ENCODE assay signal across 15 cellular contexts in the genomic region with DNA sequence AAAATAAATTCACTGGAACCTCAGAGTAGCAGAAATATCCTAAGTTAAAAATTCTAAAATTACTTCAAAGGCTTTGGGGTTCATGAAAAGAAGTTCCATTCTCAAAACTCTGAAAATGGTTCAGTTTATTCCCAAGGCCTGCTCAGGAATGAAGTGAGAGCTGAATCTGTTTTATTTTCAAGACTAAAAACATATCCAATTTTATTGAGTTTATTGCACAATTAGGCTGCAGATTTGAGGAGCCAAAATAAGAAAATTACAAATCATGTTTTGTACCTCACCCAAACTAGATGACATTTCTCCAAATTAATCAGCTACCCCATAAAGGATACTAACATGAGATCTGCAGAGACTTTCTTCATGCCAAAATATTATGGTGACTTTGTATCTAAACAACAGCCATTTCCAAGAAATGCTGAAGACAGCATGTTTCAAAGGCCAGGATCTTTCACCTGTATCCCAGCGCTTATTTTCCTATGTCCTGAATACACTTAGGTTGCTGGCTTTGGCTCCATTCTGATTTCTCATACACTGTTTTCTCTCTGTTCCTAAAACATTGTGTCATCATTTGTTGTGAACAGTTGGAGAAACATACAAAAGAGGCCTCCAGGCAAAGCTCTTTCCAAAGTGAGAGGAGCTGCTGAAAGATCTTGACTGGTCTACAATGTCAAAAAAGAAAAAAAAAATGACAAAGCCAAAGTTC.
A peak's percentile ranks its signal among the peaks of the same experiment; 100 is the strongest.
DNase-seq lines count a peak whose midpoint lies in the region; ATAC-seq and TF ChIP-seq lines count a peak whose summit lies in the region.
"Had no signal": no experiment of that assay in that cellular context is flagged by ENCODE, and none has a peak within 500 bp of the region (broad histone marks: within the 10 kb centered on the region; RNA-seq: fewer than 3 reads in every experiment).

No MANE protein-coding gene starts in this region.

- H3K36me3 ChIP-seq in DOHH2 (ENCODE audit: control insufficient read depth, low read length) (no peaks in the 10 kb centered on the region), KOPT-K1 (ENCODE audit: insufficient read depth, low read length) (no peaks in the 10 kb centered on the region)

- H3K9me2 ChIP-seq in DOHH2 (replicated peaks; ENCODE audit: control insufficient read depth, low read length): no peaks in the 10 kb centered on the region

- no peak overlapping the region for H3K27ac Mint-ChIP-seq in chondrocyte (ENCODE audit: unreplicated experiment)
- no peak overlapping the region for H3K27ac Mint-ChIP-seq in stimulated activated naive B cell treated with anti-CD40 and anti-IgM and Interleukin-4, amounts not matched to agents 10 μg/mL and 1 μg/mL and 100 μg/mL, for 72 hours
- H3K27ac Mint-ChIP-seq: HFFc6 had no signal

- peak overlapping the region; percentile 89 for H3K27ac ChIP-seq in DOHH2 (ENCODE audit: low read depth, low read length)
- H3K27ac ChIP-seq in KOPT-K1 (ENCODE audit: low read depth, low read length, poor library complexity, severe bottlenecking): peak overlapping the region; percentile 74

- peak overlapping the region; percentile 69 for H3K4me3 ChIP-seq in DOHH2 (ENCODE audit: low read length)

- peaks cover 2% of the 10 kb centered on the region; the same call in 1 of the 2 replicates for H3K9me3 ChIP-seq in DOHH2 (ENCODE audit: control insufficient read depth, insufficient read depth, low read length)
- H3K9me3 ChIP-seq in KOPT-K1 (ENCODE audit: insufficient read depth, low read length, poor library complexity, severe bottlenecking): no peaks in the 10 kb centered on the region

- peaks cover 73% of the 10 kb centered on the region for H3K4me1 ChIP-seq in DOHH2 (ENCODE audit: control insufficient read depth, low read length)

- peak overlapping the region; percentile 13 for H3K4me3 Mint-ChIP-seq in chondrocyte (ENCODE audit: unreplicated experiment)
- H3K4me3 Mint-ChIP-seq in stimulated activated naive B cell treated with anti-CD40 and anti-IgM and Interleukin-4, amounts not matched to agents 10 μg/mL and 1 μg/mL and 100 μg/mL, for 72 hours: no peak overlapping the region
- H3K4me3 Mint-ChIP-seq: HFFc6 had no signal

- no peaks in the 10 kb centered on the region for H3K79me2 ChIP-seq in DOHH2 (ENCODE audit: control insufficient read depth, low read length)

- H3K9me3 Mint-ChIP-seq in chondrocyte (ENCODE audit: low read depth): no peaks in the 10 kb centered on the region
- peaks cover 0 to 2% of the 10 kb centered on the region in 2 donors for H3K9me3 Mint-ChIP-seq in stimulated activated naive B cell treated with anti-CD40 and anti-IgM and Interleukin-4, amounts not matched to agents 10 μg/mL and 1 μg/mL and 100 μg/mL, for 72 hours

- H3K4me1 Mint-ChIP-seq in chondrocyte (ENCODE audit: low read depth): peaks cover 19% of the 10 kb centered on the region
- peaks cover 3 to 8% of the 10 kb centered on the region in 2 donors for H3K4me1 Mint-ChIP-seq in stimulated activated naive B cell treated with anti-CD40 and anti-IgM and Interleukin-4, amounts not matched to agents 10 μg/mL and 1 μg/mL and 100 μg/mL, for 72 hours

- no peaks in the 10 kb centered on the region for H3K27me3 ChIP-seq in DOHH2 (ENCODE audit: control insufficient read depth, low read length)

- no peaks in the 10 kb centered on the region for H3K27me3 Mint-ChIP-seq in chondrocyte (ENCODE audit: low read depth)
- peaks cover 19 to 22% of the 10 kb centered on the region in 2 donors for H3K27me3 Mint-ChIP-seq in stimulated activated naive B cell treated with anti-CD40 and anti-IgM and Interleukin-4, amounts not matched to agents 10 μg/mL and 1 μg/mL and 100 μg/mL, for 72 hours

- intact Hi-C loops in sciatic nerve (cut with DNase I): no loop called here

- H3K36me3 Mint-ChIP-seq in chondrocyte (ENCODE audit: low read depth): no peaks in the 10 kb centered on the region
- no peaks in the 10 kb centered on the region for H3K36me3 Mint-ChIP-seq in stimulated activated naive B cell treated with anti-CD40 and anti-IgM and Interleukin-4, amounts not matched to agents 10 μg/mL and 1 μg/mL and 100 μg/mL, for 72 hours

- no peak for DNase-seq in chondrocyte (ENCODE audit: low spot score)
- DNase-seq in sciatic nerve (ENCODE audit: low spot score): no peak
- DNase-seq in NCI-H2107 treated with DMSO at 0.1 percent for 48 hours (lab: John Stamatoyannopoulos, UW; ENCODE audit: unreplicated experiment): no peak
- DNase-seq in stimulated activated naive B cell treated with anti-CD40 and anti-IgM and Interleukin-4, amounts not matched to agents 10 μg/mL and 1 μg/mL and 100 μg/mL, for 72 hours: no peak
- no peak for DNase-seq in DMS153 (lab: John Stamatoyannopoulos, UW)
- DNase-seq: ACHN, HFFc6, KG1, MM.1S, NCI-H187 treated with DMSO at 0.1 percent for 48 hours, NCI-H510A, NCI-H82 had no signal

- ATAC-seq in sciatic nerve (peak; percentile 88), HG02759 (IDR thresholded peaks at IDR 0.05; ENCODE audit: unreplicated experiment) (no peak)
- ATAC-seq in stimulated activated naive B cell treated with anti-CD40 and anti-IgM and Interleukin-4, amounts not matched to agents 10 μg/mL and 1 μg/mL and 100 μg/mL, for 72 hours (replicated peaks): no peak

- peak overlapping the region; percentile 95 for H3K4me2 ChIP-seq in DOHH2 (ENCODE audit: low read length)

- peaks cover 23% of the 10 kb centered on the region for H3F3A ChIP-seq in DOHH2 (ENCODE audit: control insufficient read depth, insufficient read depth)

- TF ChIP-seq CTCF in DOHH2 (IDR thresholded peaks at IDR 0.05; ENCODE audit: low read depth, low read length, poor library complexity, severe bottlenecking) (no peak), chondrocyte (IDR thresholded peaks at IDR 0.05) (no peak)

- H4K20me1 ChIP-seq in DOHH2 (ENCODE audit: control insufficient read depth, insufficient read depth, low read depth, low read length): no peaks in the 10 kb centered on the region
